ENCODE assay signal across 1 cellular context in the genomic region with DNA sequence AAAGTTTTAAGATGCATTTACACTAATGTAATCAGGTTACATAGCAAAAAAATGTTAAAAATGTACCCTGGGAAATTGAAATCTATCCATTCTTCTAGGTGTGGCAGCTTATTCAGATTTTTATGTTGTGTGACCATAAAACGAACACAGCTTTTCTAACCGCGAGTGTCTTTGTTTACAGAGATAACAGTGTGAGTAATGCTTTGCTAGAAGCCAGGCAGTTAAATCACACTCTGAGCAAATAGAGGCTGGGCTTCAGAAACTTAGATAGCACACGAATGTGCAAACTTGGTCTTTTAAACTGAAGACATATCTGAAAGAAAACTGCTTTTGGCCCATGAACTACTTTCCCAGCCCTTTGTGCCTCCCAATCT.
TF ChIP-seq lines count a peak whose summit lies in the region.

No MANE protein-coding gene starts in this region.

TF ChIP-seq in HepG2, 621 proteins besides CTCF, POLR2A, EP300 and RAD21 (continued from another document and continues in another):
- TF ChIP-seq ZNF672 (CRISPR knock-in tag; IDR thresholded peaks at IDR 0.05) (no peak), SOX13 (IDR thresholded peaks at IDR 0.05) (peak; percentile 86), SOX13 (CRISPR knock-in tag; conservative IDR thresholded peaks at IDR 0.05 in 1 of 2, IDR thresholded peaks at IDR 0.05 in 1 of 2) (peak in 1 of 2 experiments; percentile 95; a peak in 2 of 4 replicates), THAP11 (CRISPR knock-in tag; IDR thresholded peaks at IDR 0.05) (peak; percentile 65), ZFP90 (CRISPR knock-in tag; IDR thresholded peaks at IDR 0.05; ENCODE audit: borderline replicate concordance) (no peak; the same call in 1 of the 2 replicates), RBFOX2 (IDR thresholded peaks at IDR 0.05; ENCODE audit: low read depth, low read length) (0 out of 2 replicates have a peak, but pooled peaks have one; percentile 13), ZNF772 (CRISPR knock-in tag; IDR thresholded peaks at IDR 0.05) (peak; percentile 65), ELF1 (CRISPR knock-in tag; IDR thresholded peaks at IDR 0.05) (no peak), MXI1 (IDR thresholded peaks at IDR 0.05; ENCODE audit: borderline replicate concordance, low read depth, low read length) (peak; percentile 57; the same call in 1 of the 3 replicates), ZNF557 (CRISPR knock-in tag; IDR thresholded peaks at IDR 0.05) (peak; percentile 33; the same call in 1 of the 2 replicates), AGO1 (IDR thresholded peaks at IDR 0.05; ENCODE audit: low read depth, low read length, poor library complexity, severe bottlenecking) (no peak), ZBTB42 (CRISPR knock-in tag; IDR thresholded peaks at IDR 0.05) (no peak), NFKB2 (CRISPR knock-in tag; IDR thresholded peaks at IDR 0.05; ENCODE audit: borderline replicate concordance) (no peak), BCL6 (CRISPR knock-in tag; IDR thresholded peaks at IDR 0.05) (peak; percentile 96), HOXA5 (CRISPR knock-in tag; IDR thresholded peaks at IDR 0.05) (peak; percentile 70; the same call in 1 of the 2 replicates), SP5 (CRISPR knock-in tag; IDR thresholded peaks at IDR 0.05; ENCODE audit: borderline replicate concordance, low read depth) (0 out of 2 replicates have a peak, but pooled peaks have one; percentile 48), ZNF639 (CRISPR knock-in tag; conservative IDR thresholded peaks at IDR 0.05) (no peak), TP53 (CRISPR knock-in tag; conservative IDR thresholded peaks at IDR 0.05) (no peak), SAP130 (CRISPR knock-in tag; IDR thresholded peaks at IDR 0.05; ENCODE audit: low read depth) (peak; percentile 95), ZNF558 (CRISPR knock-in tag; IDR thresholded peaks at IDR 0.05; ENCODE audit: borderline replicate concordance) (no peak), ZNF510 (CRISPR knock-in tag; IDR thresholded peaks at IDR 0.05; ENCODE audit: low read depth) (no peak), TBL1XR1 (IDR thresholded peaks at IDR 0.05; ENCODE audit: borderline replicate concordance, low read length, partially characterized antibody) (peak; percentile 45), MNT (IDR thresholded peaks at IDR 0.05) (no peak), EED (CRISPR knock-in tag; IDR thresholded peaks at IDR 0.05) (no peak), GRHL1 (CRISPR knock-in tag; conservative IDR thresholded peaks at IDR 0.05) (no peak), GATA4 (IDR thresholded peaks at IDR 0.05; ENCODE audit: borderline replicate concordance, low read depth) (peak; percentile 92; the same call in 1 of the 2 replicates), MIER3 (CRISPR knock-in tag; IDR thresholded peaks at IDR 0.05; ENCODE audit: borderline replicate concordance) (peak; percentile 57; the same call in 1 of the 2 replicates), NFIC (IDR thresholded peaks at IDR 0.05; ENCODE audit: low read length) (peak; percentile 86; the same call in 1 of the 2 replicates), ZFAT (CRISPR knock-in tag; conservative IDR thresholded peaks at IDR 0.05) (0 out of 2 replicates have a peak, but pooled peaks have one; percentile 44), TCF7L2 (IDR thresholded peaks at IDR 0.05; ENCODE audit: low read depth, low read length) (peak; percentile 46; the same call in 1 of the 2 replicates), PHF21A (CRISPR knock-in tag; IDR thresholded peaks at IDR 0.05) (peak; percentile 73; the same call in 1 of the 2 replicates), JUND (CRISPR knock-in tag; IDR thresholded peaks at IDR 0.05) (peak; percentile 84), MIER2 (CRISPR knock-in tag; IDR thresholded peaks at IDR 0.05) (no peak), HDAC1 (CRISPR knock-in tag; IDR thresholded peaks at IDR 0.05) (peak; percentile 89), NR2F6 (IDR thresholded peaks at IDR 0.05) (peak; percentile 62), NR2F6 (CRISPR knock-in tag; IDR thresholded peaks at IDR 0.05) (peak; percentile 67), TGIF2 (CRISPR knock-in tag; IDR thresholded peaks at IDR 0.05) (0 out of 2 replicates have a peak, but pooled peaks have one; percentile 49), ZBTB3 (CRISPR knock-in tag; IDR thresholded peaks at IDR 0.05; ENCODE audit: borderline replicate concordance, low read depth) (no peak), RCOR2 (CRISPR knock-in tag; IDR thresholded peaks at IDR 0.05) (peak; percentile 52; the same call in 1 of the 2 replicates), SMAD3 (CRISPR knock-in tag; IDR thresholded peaks at IDR 0.05) (peak; percentile 65; the same call in 1 of the 2 replicates), CBX1 (IDR thresholded peaks at IDR 0.05; ENCODE audit: low read depth) (no peak), ZBTB7B (CRISPR knock-in tag; IDR thresholded peaks at IDR 0.05) (peak; percentile 73; the same call in 1 of the 2 replicates), ZFP1 (CRISPR knock-in tag; IDR thresholded peaks at IDR 0.05) (peak; percentile 55; the same call in 1 of the 2 replicates), ETV5 (CRISPR knock-in tag; IDR thresholded peaks at IDR 0.05; ENCODE audit: borderline replicate concordance) (peak; percentile 68; the same call in 1 of the 2 replicates), ZNF335 (CRISPR knock-in tag; IDR thresholded peaks at IDR 0.05) (peak; percentile 72)
- TF ChIP-seq, protein P1, sequence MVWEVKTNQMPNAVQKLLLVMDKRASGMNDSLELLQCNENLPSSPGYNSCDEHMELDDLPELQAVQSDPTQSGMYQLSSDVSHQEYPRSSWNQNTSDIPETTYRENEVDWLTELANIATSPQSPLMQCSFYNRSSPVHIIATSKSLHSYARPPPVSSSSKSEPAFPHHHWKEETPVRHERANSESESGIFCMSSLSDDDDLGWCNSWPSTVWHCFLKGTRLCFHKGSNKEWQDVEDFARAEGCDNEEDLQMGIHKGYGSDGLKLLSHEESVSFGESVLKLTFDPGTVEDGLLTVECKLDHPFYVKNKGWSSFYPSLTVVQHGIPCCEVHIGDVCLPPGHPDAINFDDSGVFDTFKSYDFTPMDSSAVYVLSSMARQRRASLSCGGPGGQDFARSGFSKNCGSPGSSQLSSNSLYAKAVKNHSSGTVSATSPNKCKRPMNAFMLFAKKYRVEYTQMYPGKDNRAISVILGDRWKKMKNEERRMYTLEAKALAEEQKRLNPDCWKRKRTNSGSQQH (CRISPR knock-in tag; IDR thresholded peaks at IDR 0.05; ENCODE audit: low read depth) = 0 out of 2 replicates have a peak, but pooled peaks have one; percentile 49
- TF ChIP-seq, protein P2, sequence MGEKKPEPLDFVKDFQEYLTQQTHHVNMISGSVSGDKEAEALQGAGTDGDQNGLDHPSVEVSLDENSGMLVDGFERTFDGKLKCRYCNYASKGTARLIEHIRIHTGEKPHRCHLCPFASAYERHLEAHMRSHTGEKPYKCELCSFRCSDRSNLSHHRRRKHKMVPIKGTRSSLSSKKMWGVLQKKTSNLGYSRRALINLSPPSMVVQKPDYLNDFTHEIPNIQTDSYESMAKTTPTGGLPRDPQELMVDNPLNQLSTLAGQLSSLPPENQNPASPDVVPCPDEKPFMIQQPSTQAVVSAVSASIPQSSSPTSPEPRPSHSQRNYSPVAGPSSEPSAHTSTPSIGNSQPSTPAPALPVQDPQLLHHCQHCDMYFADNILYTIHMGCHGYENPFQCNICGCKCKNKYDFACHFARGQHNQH (CRISPR knock-in tag; IDR thresholded peaks at IDR 0.05) = peak; percentile 85; the same call in 1 of the 2 replicates
- TF ChIP-seq, protein P3, sequence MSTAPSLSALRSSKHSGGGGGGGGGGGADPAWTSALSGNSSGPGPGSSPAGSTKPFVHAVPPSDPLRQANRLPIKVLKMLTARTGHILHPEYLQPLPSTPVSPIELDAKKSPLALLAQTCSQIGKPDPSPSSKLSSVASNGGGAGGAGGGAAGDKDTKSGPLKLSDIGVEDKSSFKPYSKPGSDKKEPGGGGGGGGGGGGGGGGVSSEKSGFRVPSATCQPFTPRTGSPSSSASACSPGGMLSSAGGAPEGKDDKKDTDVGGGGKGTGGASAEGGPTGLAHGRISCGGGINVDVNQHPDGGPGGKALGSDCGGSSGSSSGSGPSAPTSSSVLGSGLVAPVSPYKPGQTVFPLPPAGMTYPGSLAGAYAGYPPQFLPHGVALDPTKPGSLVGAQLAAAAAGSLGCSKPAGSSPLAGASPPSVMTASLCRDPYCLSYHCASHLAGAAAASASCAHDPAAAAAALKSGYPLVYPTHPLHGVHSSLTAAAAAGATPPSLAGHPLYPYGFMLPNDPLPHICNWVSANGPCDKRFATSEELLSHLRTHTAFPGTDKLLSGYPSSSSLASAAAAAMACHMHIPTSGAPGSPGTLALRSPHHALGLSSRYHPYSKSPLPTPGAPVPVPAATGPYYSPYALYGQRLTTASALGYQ (CRISPR knock-in tag; IDR thresholded peaks at IDR 0.05) = peak; percentile 89
- TF ChIP-seq, protein P4, sequence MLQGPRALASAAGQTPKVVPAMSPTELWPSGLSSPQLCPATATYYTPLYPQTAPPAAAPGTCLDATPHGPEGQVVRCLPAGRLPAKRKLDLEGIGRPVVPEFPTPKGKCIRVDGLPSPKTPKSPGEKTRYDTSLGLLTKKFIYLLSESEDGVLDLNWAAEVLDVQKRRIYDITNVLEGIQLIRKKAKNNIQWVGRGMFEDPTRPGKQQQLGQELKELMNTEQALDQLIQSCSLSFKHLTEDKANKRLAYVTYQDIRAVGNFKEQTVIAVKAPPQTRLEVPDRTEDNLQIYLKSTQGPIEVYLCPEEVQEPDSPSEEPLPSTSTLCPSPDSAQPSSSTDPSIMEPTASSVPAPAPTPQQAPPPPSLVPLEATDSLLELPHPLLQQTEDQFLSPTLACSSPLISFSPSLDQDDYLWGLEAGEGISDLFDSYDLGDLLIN (CRISPR knock-in tag; IDR thresholded peaks at IDR 0.05; ENCODE audit: borderline replicate concordance) = no peak
- TF ChIP-seq, protein P5, sequence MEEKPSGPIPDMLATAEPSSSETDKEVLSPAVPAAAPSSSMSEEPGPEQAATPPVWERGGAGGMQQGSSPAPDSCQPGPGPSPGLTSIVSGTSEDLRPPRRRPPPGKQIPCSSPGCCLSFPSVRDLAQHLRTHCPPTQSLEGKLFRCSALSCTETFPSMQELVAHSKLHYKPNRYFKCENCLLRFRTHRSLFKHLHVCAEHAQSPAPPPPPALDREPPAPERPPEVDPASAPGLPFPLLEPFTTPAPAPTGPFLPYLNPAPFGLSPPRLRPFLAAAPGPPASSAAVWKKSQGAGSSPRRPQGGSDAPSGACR (CRISPR knock-in tag; IDR thresholded peaks at IDR 0.05) = peak; percentile 34; the same call in 1 of the 2 replicates
- TF ChIP-seq, protein P6, sequence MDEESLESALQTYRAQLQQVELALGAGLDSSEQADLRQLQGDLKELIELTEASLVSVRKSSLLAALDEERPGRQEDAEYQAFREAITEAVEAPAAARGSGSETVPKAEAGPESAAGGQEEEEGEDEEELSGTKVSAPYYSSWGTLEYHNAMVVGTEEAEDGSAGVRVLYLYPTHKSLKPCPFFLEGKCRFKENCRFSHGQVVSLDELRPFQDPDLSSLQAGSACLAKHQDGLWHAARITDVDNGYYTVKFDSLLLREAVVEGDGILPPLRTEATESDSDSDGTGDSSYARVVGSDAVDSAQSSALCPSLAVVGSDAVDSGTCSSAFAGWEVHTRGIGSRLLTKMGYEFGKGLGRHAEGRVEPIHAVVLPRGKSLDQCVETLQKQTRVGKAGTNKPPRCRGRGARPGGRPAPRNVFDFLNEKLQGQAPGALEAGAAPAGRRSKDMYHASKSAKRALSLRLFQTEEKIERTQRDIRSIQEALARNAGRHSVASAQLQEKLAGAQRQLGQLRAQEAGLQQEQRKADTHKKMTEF (CRISPR knock-in tag; IDR thresholded peaks at IDR 0.05) = peak; percentile 78
- TF ChIP-seq, protein P7, sequence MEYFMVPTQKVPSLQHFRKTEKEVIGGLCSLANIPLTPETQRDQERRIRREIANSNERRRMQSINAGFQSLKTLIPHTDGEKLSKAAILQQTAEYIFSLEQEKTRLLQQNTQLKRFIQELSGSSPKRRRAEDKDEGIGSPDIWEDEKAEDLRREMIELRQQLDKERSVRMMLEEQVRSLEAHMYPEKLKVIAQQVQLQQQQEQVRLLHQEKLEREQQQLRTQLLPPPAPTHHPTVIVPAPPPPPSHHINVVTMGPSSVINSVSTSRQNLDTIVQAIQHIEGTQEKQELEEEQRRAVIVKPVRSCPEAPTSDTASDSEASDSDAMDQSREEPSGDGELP (IDR thresholded peaks at IDR 0.05; ENCODE audit: borderline replicate concordance, low read depth) = peak; percentile 43; the same call in 1 of the 2 replicates
